Comparison of ENCODE assay signal across 20 cellular contexts in the genomic region with DNA sequence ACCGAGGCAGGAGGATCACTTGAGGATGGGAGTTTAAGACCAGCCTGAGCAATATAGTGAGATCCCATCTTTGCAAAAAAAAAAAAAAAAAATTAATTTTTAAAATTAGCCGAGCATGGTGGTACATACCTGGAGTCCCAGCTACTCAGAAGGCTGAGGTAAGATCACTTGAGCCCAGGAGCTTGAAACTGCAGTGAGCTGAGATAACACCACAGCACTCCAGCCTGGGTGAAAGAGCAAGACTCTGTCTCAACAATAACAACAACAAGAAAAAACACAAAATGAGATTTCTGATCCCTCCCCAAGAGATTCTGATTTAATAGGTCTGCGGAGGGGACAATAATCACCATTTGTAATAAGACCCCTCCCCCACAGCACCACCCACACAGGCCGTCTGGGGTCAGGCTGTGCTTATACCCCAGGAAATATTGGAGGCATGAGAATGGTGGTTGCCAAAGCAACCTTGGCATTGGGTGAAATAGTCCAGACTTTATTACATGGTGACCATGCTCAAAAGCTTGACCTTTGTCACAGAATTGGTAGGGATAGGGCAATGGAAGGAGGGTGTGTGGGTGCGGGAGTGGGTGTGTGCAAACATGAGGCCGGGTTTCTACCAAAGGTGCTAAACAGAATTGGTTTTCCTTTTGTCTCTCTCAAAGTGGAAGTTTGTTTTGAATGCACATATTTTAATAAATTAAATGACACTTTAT. TPM values are rescaled to one million over a fixed set of nuclear protein-coding genes. Genes with fewer than 3 reads are reported as not detected.
DNase-seq lines count a peak whose midpoint lies in the region; ATAC-seq, FAIRE-seq and TF ChIP-seq lines count a peak whose summit lies in the region.
"Had no signal": no experiment of that assay in that cellular context is flagged by ENCODE, and none has a peak within 500 bp of the region (broad histone marks: within the 10 kb centered on the region; RNA-seq: fewer than 3 reads in every experiment).

No MANE protein-coding gene starts in this region.

- CTCF ChIA-PET in HepG2 (lab: Yijun Ruan, JAX; ENCODE audit: low intra/inter-chr PET ratio, low total read pairs), result no interaction called here

- FAIRE-seq in HepG2 (lab: Jason Lieb, UNC), result no peak
- FAIRE-seq: GM12891 had no signal

- H3K4me1 ChIP-seq in liver (ENCODE audit: control insufficient read depth in 4 of 4, insufficient read depth in 4 of 4, low read length in 3 of 4), result peaks cover 0 to 5% (median 0%) of the 10 kb centered on the region in 4 donors
- no peaks in the 10 kb centered on the region for H3K4me1 ChIP-seq in HepG2 (ENCODE audit: insufficient read depth, low read length)
- H3K4me1 ChIP-seq in esophagus muscularis mucosa, result no peaks in the 10 kb centered on the region
- peaks cover 19% of the 10 kb centered on the region for H3K4me1 ChIP-seq in mucosa of descending colon (ENCODE audit: low read depth)
- no peaks in the 10 kb centered on the region for H3K4me1 ChIP-seq in upper lobe of right lung

- H3K36me3 ChIP-seq in liver (ENCODE audit: control insufficient read depth in 4 of 4, insufficient read depth in 3 of 4, low read depth in 1 of 4, low read length in 3 of 4), result no peaks in the 10 kb centered on the region
- no peaks in the 10 kb centered on the region for H3K36me3 ChIP-seq in HepG2 (replicated peaks in 1 of 2; ENCODE audit: control insufficient read depth in 1 of 2, insufficient read depth in 2 of 2, low read length in 2 of 2)
- H3K36me3 ChIP-seq in esophagus muscularis mucosa, result no peaks in the 10 kb centered on the region
- H3K36me3 ChIP-seq in mucosa of descending colon (ENCODE audit: low read depth), result no peaks in the 10 kb centered on the region
- no peaks in the 10 kb centered on the region for H3K36me3 ChIP-seq in upper lobe of right lung

- H3K9ac ChIP-seq in liver (ENCODE audit: low read depth in 1 of 2, low read length in 2 of 2), result peak overlapping the region in 1 of 2 donors; percentile 28
- H3K9ac ChIP-seq in HepG2 (ENCODE audit: insufficient read depth, low read depth, low read length), result no peak overlapping the region

- intact Hi-C loops in HepG2 (cut with micrococcal nuclease; ENCODE audit: unreplicated experiment), result no loop called here
- intact Hi-C loops in esophagus muscularis mucosa (cut with DNase I), result no loop called here
- intact Hi-C loops in mucosa of descending colon (cut with DNase I, micrococcal nuclease), result no loop called here
- intact Hi-C loops in upper lobe of right lung (cut with DNase I), result no loop called here

- in situ Hi-C loops in HepG2 (cut with HindIII; ENCODE audit: extremely low pct_ligation_motif_present, low pct_unique_long_range_greater_than_20kb), result no loop called here

- 54% methylated on average over 6 of the region's 6 CpGs for whole genome bisulfite sequencing in liver
- WGBS in HepG2 (ENCODE audit: low lambda C conversion rate), result 22% methylated on average over 6 of the region's 6 CpGs
- WGBS in esophagus muscularis mucosa, result 83% methylated on average over 6 of the region's 6 CpGs

- no peak for DNase-seq in HepG2 (ENCODE audit: low spot score)
- peak; percentile 7 for DNase-seq in esophagus muscularis mucosa (ENCODE audit: extremely low spot score)
- DNase-seq in mucosa of descending colon, result peak; percentile 55 to 75 (median 64)
- DNase-seq in upper lobe of right lung, result no peak
- DNase-seq in HUDEP-2 (lab: John Stamatoyannopoulos, UW; ENCODE audit: unreplicated experiment in 76 of 76), result no peak
- DNase-seq: 8988T; COR-L47; GF-D8; GOT3; KG1; NCI-H1105 treated with DMSO at 0.1 percent for 48 hours; NCI-H1694; NCI-H510A; NCI-H748 treated with DMSO at 0.1 percent for 48 hours; NK-92 treated with Interleukin-12 subunit alpha and Interleukin-12 subunit beta, amount 100 ng/mL, for 24 hours; Right ventricle myocardium superior had no signal

- H2AFZ ChIP-seq in HepG2 (ENCODE audit: low read length), result no peak overlapping the region

- H3K79me2 ChIP-seq in HepG2 (ENCODE audit: insufficient read depth, low read length), result no peaks in the 10 kb centered on the region

- TF ChIP-seq RAD21 in liver (IDR thresholded peaks at IDR 0.05) (peak; percentile 43 to 57), HepG2 (CRISPR knock-in tag; IDR thresholded peaks at IDR 0.05) (no peak)

- no peak overlapping the region for H3K4me2 ChIP-seq in HepG2 (ENCODE audit: low read depth, low read length)

- ATAC-seq in HepG2 (no peak), mucosa of descending colon (peak; percentile 92), upper lobe of right lung (peak; percentile 60), HG02973 (IDR thresholded peaks at IDR 0.05; ENCODE audit: unreplicated experiment) (no peak), HG02884 (IDR thresholded peaks at IDR 0.05; ENCODE audit: unreplicated experiment) (no peak)

- POLR2A ChIA-PET in HepG2 (lab: Yijun Ruan, JAX), result no interaction called here

- no TSS peak for BruUV-seq in HepG2 (replicated peaks; lab: Mats Ljungman, UMichigan)

- H3K9me3 ChIP-seq in liver (ENCODE audit: control insufficient read depth in 4 of 4, low read length in 3 of 4) (no peaks in the 10 kb centered on the region), HepG2 (ENCODE audit: low read length) (no peaks in the 10 kb centered on the region), esophagus muscularis mucosa (no peaks in the 10 kb centered on the region), mucosa of descending colon (no peaks in the 10 kb centered on the region), upper lobe of right lung (no peaks in the 10 kb centered on the region)

- no peaks in the 10 kb centered on the region for H3K27me3 ChIP-seq in liver (ENCODE audit: control insufficient read depth in 4 of 4, insufficient read depth in 4 of 4, low read length in 3 of 4)
- H3K27me3 ChIP-seq in HepG2 (ENCODE audit: control insufficient read depth in 1 of 2, insufficient read depth in 2 of 2, low read length in 2 of 2), result peaks cover 0 to 27% of the 10 kb centered on the region in 2 experiments; a peak in 3 of 5 replicates
- H3K27me3 ChIP-seq in esophagus muscularis mucosa, result no peaks in the 10 kb centered on the region
- no peaks in the 10 kb centered on the region for H3K27me3 ChIP-seq in upper lobe of right lung

- TF ChIP-seq EP300 in HepG2 (IDR thresholded peaks at IDR 0.05; ENCODE audit: low read depth in 2 of 2, low read length in 2 of 2), result no peak
- TF ChIP-seq EP300 in HepG2 (CRISPR knock-in tag; IDR thresholded peaks at IDR 0.05; ENCODE audit: borderline replicate concordance), result no peak
- TF ChIP-seq EP300 in esophagus muscularis mucosa (IDR thresholded peaks at IDR 0.05), result no peak

- no peak for TF ChIP-seq POLR2A in HepG2 (IDR thresholded peaks at IDR 0.05; ENCODE audit: insufficient read depth in 1 of 2, low read depth in 2 of 2, low read length in 2 of 2)
- no peak for TF ChIP-seq POLR2A in esophagus muscularis mucosa (IDR thresholded peaks at IDR 0.05; ENCODE audit: low read depth)

- H3K27ac ChIP-seq in liver (ENCODE audit: low read depth in 1 of 2, low read length in 2 of 2) (peak overlapping the region in 1 of 2 donors; percentile 27), HepG2 (ENCODE audit: extremely low read length, insufficient read depth, low read length) (no peak overlapping the region), esophagus muscularis mucosa (replicated peaks in 1 of 4) (no peak overlapping the region), upper lobe of right lung (no peak overlapping the region)

- no peaks in the 10 kb centered on the region for H4K20me1 ChIP-seq in HepG2 (ENCODE audit: insufficient read depth, low read length)

- H3K4me3 ChIP-seq in liver (ENCODE audit: low read depth in 1 of 3, low read length in 3 of 3) (no peak overlapping the region), HepG2 (replicated peaks in 1 of 3; ENCODE audit: insufficient read depth in 1 of 3, low read depth in 2 of 3, low read length in 3 of 3) (no peak overlapping the region), esophagus muscularis mucosa (no peak overlapping the region), mucosa of descending colon (no peak overlapping the region), upper lobe of right lung (no peak overlapping the region)

- no peak for TF ChIP-seq CTCF in liver (IDR thresholded peaks at IDR 0.05; ENCODE audit: low read depth, low read length, missing input control)
- no peak for TF ChIP-seq CTCF in HepG2 (CRISPR knock-in tag; IDR thresholded peaks at IDR 0.05)
- no peak for TF ChIP-seq CTCF in esophagus muscularis mucosa (IDR thresholded peaks at IDR 0.05)
- TF ChIP-seq CTCF in mucosa of descending colon (IDR thresholded peaks at IDR 0.05), result no peak
- no peak for TF ChIP-seq CTCF in upper lobe of right lung (IDR thresholded peaks at IDR 0.05)

TF ChIP-seq in liver, 16 proteins besides CTCF, POLR2A, EP300 and RAD21 (continues in another document):
- peak; percentile 82 to 88 for TF ChIP-seq EGR1 (IDR thresholded peaks at IDR 0.05; ENCODE audit: low read depth in 2 of 2)

TF ChIP-seq in HepG2, 621 proteins besides CTCF, POLR2A, EP300 and RAD21 (continues in another document):
- TF ChIP-seq LCORL (IDR thresholded peaks at IDR 0.05), result no peak
- TF ChIP-seq LCORL (CRISPR knock-in tag; IDR thresholded peaks at IDR 0.05), result no peak

RNA-seq across cellular contexts. Expression of a gene that starts 24.4 kb away (rescaled TPM):
- total RNA-seq in liver (under 1 TPM in 1 of 2 donors, not detected in 1; 0.50 TPM), HepG2 (2016; rRNA removed; fragmentation: Illumina TruSeq; extraction: Trizol) (not detected in 2 replicates), esophagus muscularis mucosa (under 1 TPM in 2 of 4 donors, not detected in 2; 0.66 to 0.92 TPM), mucosa of descending colon (100 to 1,000 TPM in 1 of 3 donors, 10 to 100 TPM in 2; 68.5 to 239 (median 91.9) TPM), upper lobe of right lung (21.0 TPM)
- polyA plus RNA-seq in liver (1 to 10 TPM in 1 of 2 donors, under 1 TPM in 1; 0.21 to 2.0 TPM), HepG2 (2011; rRNA removed) (not detected in 2 replicates)
- not detected in 2 replicates for total RNA-seq in HepG2 (2016; cell fraction: cytosol; rRNA removed; fragmentation: Illumina TruSeq; extraction: Trizol; ENCODE audit: low read depth)
- total RNA-seq in HepG2 (2016; cell fraction: insoluble cytoplasmic fraction; rRNA removed; fragmentation: Illumina TruSeq; extraction: Trizol), result not detected in 2 replicates
- not detected in 2 replicates for total RNA-seq in HepG2 (2016; cell fraction: membrane; rRNA removed; fragmentation: Illumina TruSeq; extraction: Trizol)
- not detected in 2 replicates for total RNA-seq in HepG2 (2016; cell fraction: nucleus; rRNA removed; fragmentation: Illumina TruSeq; extraction: Trizol)
- polyA plus RNA-seq in HepG2 (2011; cell fraction: cytosol; rRNA removed), result not detected in 2 replicates
- polyA plus RNA-seq in HepG2 (2011; cell fraction: nucleus; rRNA removed), result not detected in 2 replicates
- polyA plus RNA-seq in HepG2 (2012), result not detected in 2 replicates
- not detected in 2 replicates for polyA plus RNA-seq in HepG2 (2016; cell fraction: cytosol; fragmentation: Illumina TruSeq; extraction: Trizol; ENCODE audit: low read depth)
- polyA plus RNA-seq in HepG2 (2016; cell fraction: insoluble cytoplasmic fraction; fragmentation: Illumina TruSeq; extraction: Trizol; ENCODE audit: low read depth), result not detected in 2 replicates
- not detected in 2 replicates for polyA plus RNA-seq in HepG2 (2016; cell fraction: membrane; fragmentation: Illumina TruSeq; extraction: Trizol; ENCODE audit: low read depth)
- not detected in 2 replicates for polyA plus RNA-seq in HepG2 (2016; cell fraction: nucleus; fragmentation: Illumina TruSeq; extraction: Trizol; ENCODE audit: insufficient read depth, low read depth)
- 0.42 TPM in 1 of 2 replicates, not detected in the other for polyA minus RNA-seq in HepG2 (2011; rRNA and poly(A)+ RNA removed; ENCODE audit: low replicate concordance)
- not detected in 2 replicates for polyA minus RNA-seq in HepG2 (2011; cell fraction: cytosol; rRNA and poly(A)+ RNA removed)
- not detected in 2 replicates for polyA minus RNA-seq in HepG2 (2011; cell fraction: nucleus; rRNA and poly(A)+ RNA removed)
- total RNA-seq: Right ventricle myocardium superior had no signal

Comparison
In these comparisons a context has a peak if more than half of its experiments do, and no peak if none do; other contexts are left out.
1. ATAC-seq: peak in mucosa of descending colon (single experiment) and upper lobe of right lung (single experiment); none in HepG2 (single experiment), HG02973 (single experiment) and HG02884 (single experiment).
2. DNase-seq: peak in esophagus muscularis mucosa (single experiment) and mucosa of descending colon (3 of 3); none in HepG2 (single experiment), upper lobe of right lung (single experiment) and HUDEP-2 (0 of 76).
3. RNA of a gene that starts 24.4 kb away (total RNA-seq): 68.5 to 239 TPM in mucosa of descending colon and 21.0 TPM in upper lobe of right lung (single experiment); 0.66 to 0.92 TPM in esophagus muscularis mucosa, 0.50 TPM in liver and not detected in HepG2; every median in the first group is over 10 times any median in the second.